In the genomic region with DNA sequence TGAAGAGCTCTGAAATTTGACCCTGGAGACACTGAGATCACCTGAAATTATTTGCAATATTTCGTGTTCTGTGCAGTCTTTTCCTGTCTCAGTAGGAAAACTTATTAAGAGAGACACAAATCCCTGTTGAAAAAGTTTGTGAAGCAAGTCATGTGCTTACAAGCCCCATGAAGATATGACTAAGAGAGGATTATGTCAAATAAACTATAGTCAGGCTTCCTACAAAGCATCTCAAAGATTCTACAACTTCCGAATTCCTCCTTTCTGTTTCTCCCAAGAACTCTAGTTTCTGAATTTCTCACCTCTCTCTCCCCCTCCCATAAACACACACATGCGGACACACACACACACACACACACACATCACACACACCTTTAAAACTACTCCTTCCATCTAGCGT, we compare ENCODE assay signal across 26 cellular contexts.
"Had no signal": no experiment of that assay in that cellular context is flagged by ENCODE, and none has a peak within 500 bp of the region (broad histone marks: within the 10 kb centered on the region; RNA-seq: fewer than 3 reads in every experiment).

No MANE protein-coding gene starts in this region.

- H3K4me3 Mint-ChIP-seq: activated CD4-positive, alpha-beta memory T cell treated with anti-CD3 and anti-CD28 coated beads for 36 hours; activated CD4-positive, alpha-beta T cell treated with anti-CD3 and anti-CD28 coated beads for 36 hours; activated CD4-positive, alpha-beta T cell treated with anti-CD3 and anti-CD28 coated beads, Interleukin-2, amount 10 ng/mL, durations not matched to agents 24 days and 14 days; activated CD8-positive, alpha-beta memory T cell treated with anti-CD3 and anti-CD28 coated beads, Interleukin-2, amount 10 ng/mL, durations not matched to agents 7 days and 5 days; activated CD8-positive, alpha-beta T cell treated with anti-CD3 and anti-CD28 coated beads, Interleukin-2, amount 10 ng/mL, durations not matched to agents 7 days and 5 days; activated naive CD4-positive, alpha-beta T cell treated with anti-CD3 and anti-CD28 coated beads, Interleukin-2, amount 10 ng/mL, durations not matched to agents 7 days and 5 days; activated naive CD8-positive, alpha-beta T cell treated with anti-CD3 and anti-CD28 coated beads, Interleukin-2, amount 10 ng/mL, durations not matched to agents 7 days and 5 days; activated T-helper 1 cell treated with anti-CD3 and anti-CD28 coated beads, Interleukin-12 subunit alpha, Interleukin-12 subunit beta, Interleukin-2, Interleukin-4 antibody, amounts not matched to agents 30 ng/mL and 10 ng/mL and 1 ng/mL, durations not matched to agents 14 hours and 24 hours and 36 hours; effector memory CD8-positive, alpha-beta T cell had no signal

- H3K27me3 ChIP-seq: ascending aorta, brain microvascular endothelial cell, esophagus squamous epithelium had no signal

- H3K27me3 Mint-ChIP-seq: activated CD4-positive, alpha-beta memory T cell treated with anti-CD3 and anti-CD28 coated beads for 36 hours; activated CD4-positive, alpha-beta T cell treated with anti-CD3 and anti-CD28 coated beads for 36 hours; activated CD4-positive, alpha-beta T cell treated with anti-CD3 and anti-CD28 coated beads, Interleukin-2, amount 10 ng/mL, durations not matched to agents 24 days and 14 days; activated CD8-positive, alpha-beta memory T cell treated with anti-CD3 and anti-CD28 coated beads, Interleukin-2, amount 10 ng/mL, durations not matched to agents 7 days and 5 days; activated naive CD4-positive, alpha-beta T cell treated with anti-CD3 and anti-CD28 coated beads, Interleukin-2, amount 10 ng/mL, durations not matched to agents 7 days and 5 days; activated naive CD8-positive, alpha-beta T cell treated with anti-CD3 and anti-CD28 coated beads, Interleukin-2, amount 10 ng/mL, durations not matched to agents 7 days and 5 days had no signal

- H3K9me3 Mint-ChIP-seq: activated CD4-positive, alpha-beta memory T cell treated with anti-CD3 and anti-CD28 coated beads for 36 hours; activated CD4-positive, alpha-beta T cell treated with anti-CD3 and anti-CD28 coated beads, Interleukin-2, amount 10 ng/mL, durations not matched to agents 24 days and 14 days; activated naive CD4-positive, alpha-beta T cell treated with anti-CD3 and anti-CD28 coated beads, Interleukin-2, amount 10 ng/mL, durations not matched to agents 7 days and 5 days; activated naive CD4-positive, alpha-beta T cell treated with anti-CD3 and anti-CD28 coated beads, Interleukin-2, amount 50 U/mL, for 72 hours; activated naive CD8-positive, alpha-beta T cell treated with anti-CD3 and anti-CD28 coated beads, Interleukin-2, amount 10 ng/mL, durations not matched to agents 7 days and 5 days; activated T-helper 1 cell treated with anti-CD3 and anti-CD28 coated beads, Interleukin-12 subunit alpha, Interleukin-12 subunit beta, Interleukin-2, Interleukin-4 antibody, amounts not matched to agents 30 ng/mL and 10 ng/mL and 1 ng/mL, durations not matched to agents 14 hours and 24 hours and 36 hours had no signal

- H3K36me3 Mint-ChIP-seq: activated CD4-positive, alpha-beta memory T cell treated with anti-CD3 and anti-CD28 coated beads for 36 hours; activated CD8-positive, alpha-beta memory T cell treated with anti-CD3 and anti-CD28 coated beads, Interleukin-2, amount 10 ng/mL, durations not matched to agents 7 days and 5 days; activated naive CD4-positive, alpha-beta T cell treated with anti-CD3 and anti-CD28 coated beads, Interleukin-2, amount 10 ng/mL, durations not matched to agents 7 days and 5 days; activated naive CD4-positive, alpha-beta T cell treated with anti-CD3 and anti-CD28 coated beads, Interleukin-2, amount 50 U/mL, for 72 hours; activated naive CD8-positive, alpha-beta T cell treated with anti-CD3 and anti-CD28 coated beads, Interleukin-2, amount 10 ng/mL, durations not matched to agents 7 days and 5 days had no signal

- H3K9me3 ChIP-seq: ascending aorta, esophagus squamous epithelium had no signal

- H3K27ac ChIP-seq: ascending aorta, brain microvascular endothelial cell, epithelial cell of prostate, esophagus squamous epithelium had no signal

- H3K27ac Mint-ChIP-seq: activated CD4-positive, alpha-beta memory T cell treated with anti-CD3 and anti-CD28 coated beads for 36 hours; activated CD4-positive, alpha-beta T cell treated with anti-CD3 and anti-CD28 coated beads for 36 hours; activated CD4-positive, alpha-beta T cell treated with anti-CD3 and anti-CD28 coated beads, Interleukin-2, amount 10 ng/mL, durations not matched to agents 24 days and 14 days; activated CD8-positive, alpha-beta memory T cell treated with anti-CD3 and anti-CD28 coated beads, Interleukin-2, amount 10 ng/mL, durations not matched to agents 7 days and 5 days; activated CD8-positive, alpha-beta T cell treated with anti-CD3 and anti-CD28 coated beads, Interleukin-2, amount 10 ng/mL, durations not matched to agents 7 days and 5 days; activated naive CD4-positive, alpha-beta T cell treated with anti-CD3 and anti-CD28 coated beads, Interleukin-2, amount 10 ng/mL, durations not matched to agents 7 days and 5 days; activated naive CD4-positive, alpha-beta T cell treated with anti-CD3 and anti-CD28 coated beads, Interleukin-2, amount 50 U/mL, for 72 hours; activated naive CD8-positive, alpha-beta T cell treated with anti-CD3 and anti-CD28 coated beads, Interleukin-2, amount 10 ng/mL, durations not matched to agents 7 days and 5 days; activated T-helper 1 cell treated with anti-CD3 and anti-CD28 coated beads, Interleukin-12 subunit alpha, Interleukin-12 subunit beta, Interleukin-2, Interleukin-4 antibody, amounts not matched to agents 30 ng/mL and 10 ng/mL and 1 ng/mL, durations not matched to agents 14 hours and 24 hours and 36 hours; effector memory CD8-positive, alpha-beta T cell had no signal

- H3K36me3 ChIP-seq: ascending aorta, brain microvascular endothelial cell, esophagus squamous epithelium had no signal

- DNase-seq: activated CD4-positive, alpha-beta memory T cell treated with anti-CD3 and anti-CD28 coated beads for 36 hours; activated CD4-positive, alpha-beta T cell treated with anti-CD3 and anti-CD28 coated beads for 36 hours; activated CD4-positive, CD25-positive, alpha-beta regulatory T cell; activated CD4-positive, CD25-positive, alpha-beta regulatory T cell treated with anti-CD3 and anti-CD28 coated beads, Interleukin-2, amount 50 U/mL, for 72 hours; activated CD8-positive, alpha-beta memory T cell treated with anti-CD3 and anti-CD28 coated beads, Interleukin-2, amount 10 ng/mL, durations not matched to agents 7 days and 5 days; activated CD8-positive, alpha-beta memory T cell treated with anti-CD3 and anti-CD28 coated beads, Interleukin-2, amount 50 U/mL, for 4 hours; activated CD8-positive, alpha-beta T cell treated with anti-CD3 and anti-CD28 coated beads, Interleukin-2, amount 10 ng/mL, durations not matched to agents 7 days and 5 days; activated gamma-delta T cell; activated naive CD4-positive, alpha-beta T cell; activated naive CD4-positive, alpha-beta T cell treated with anti-CD3 and anti-CD28 coated beads, Interleukin-2, amount 10 ng/mL, durations not matched to agents 7 days and 5 days; activated naive CD8-positive, alpha-beta T cell treated with anti-CD3 and anti-CD28 coated beads, Interleukin-2, amount 10 ng/mL, durations not matched to agents 7 days and 5 days; activated T-cell treated with anti-CD3 and anti-CD28 coated beads, Interleukin-2, amount 50 U/mL, for 1 hour; activated T-cell treated with anti-CD3 and anti-CD28 coated beads, Interleukin-2, amount 50 U/mL, for 48 hours; brain microvascular endothelial cell; caudate nucleus; cortex of kidney; dermis blood vessel endothelial cell; effector CD4-positive, alpha-beta T cell; effector memory CD8-positive, alpha-beta T cell; esophagus squamous epithelium; T-helper 2 cell had no signal

- H3K4me3 ChIP-seq: ascending aorta, esophagus squamous epithelium had no signal

- H3K4me1 Mint-ChIP-seq: activated CD4-positive, alpha-beta T cell treated with anti-CD3 and anti-CD28 coated beads for 36 hours; activated CD4-positive, alpha-beta T cell treated with anti-CD3 and anti-CD28 coated beads, Interleukin-2, amount 10 ng/mL, durations not matched to agents 24 days and 14 days; activated CD8-positive, alpha-beta memory T cell treated with anti-CD3 and anti-CD28 coated beads, Interleukin-2, amount 10 ng/mL, durations not matched to agents 7 days and 5 days; activated naive CD4-positive, alpha-beta T cell treated with anti-CD3 and anti-CD28 coated beads, Interleukin-2, amount 10 ng/mL, durations not matched to agents 7 days and 5 days; activated naive CD8-positive, alpha-beta T cell treated with anti-CD3 and anti-CD28 coated beads, Interleukin-2, amount 10 ng/mL, durations not matched to agents 7 days and 5 days had no signal

- H3K4me1 ChIP-seq: ascending aorta had no signal
